Comparison of ENCODE assay signal across 22 cellular contexts in the genomic region with DNA sequence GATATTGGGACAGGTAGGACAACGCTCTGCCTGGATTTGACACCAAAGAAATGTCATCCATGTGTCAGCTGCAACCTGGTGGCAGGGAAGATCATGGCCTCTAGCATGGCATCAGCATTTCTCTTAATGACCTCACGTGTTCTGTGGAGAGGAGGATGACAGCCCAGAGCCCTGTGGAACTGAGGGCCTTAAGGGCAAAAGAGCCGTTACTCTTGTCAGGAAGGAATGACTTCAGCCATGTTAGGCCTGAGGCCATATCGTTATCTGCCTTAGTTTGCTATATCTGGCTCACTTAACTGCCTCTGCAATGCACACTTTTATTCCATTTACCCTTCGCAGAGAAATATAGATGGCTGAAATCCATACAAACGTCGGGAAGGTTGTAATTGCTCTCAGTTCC.
DNase-seq lines count a peak whose midpoint lies in the region; FAIRE-seq and TF ChIP-seq lines count a peak whose summit lies in the region.
"Had no signal": no experiment of that assay in that cellular context is flagged by ENCODE, and none has a peak within 500 bp of the region (broad histone marks: within the 10 kb centered on the region; RNA-seq: fewer than 3 reads in every experiment).

No MANE protein-coding gene starts in this region.

- CTCF ChIA-PET in H1 (lab: Charles Lee; ENCODE audit: partially characterized antibody) = no interaction called here

- no peaks in the 10 kb centered on the region for H3K79me1 ChIP-seq in H1 (ENCODE audit: low read depth, low read length)
- H3K79me1 ChIP-seq in trophoblast cell (ENCODE audit: low read length) = no peaks in the 10 kb centered on the region

- H2BK5ac ChIP-seq in H1 (ENCODE audit: low read depth, low read length) (peak overlapping the region; percentile 13; the same call in 1 of the 2 replicates), trophoblast cell (ENCODE audit: low read depth, low read length, poor library complexity) (no peak overlapping the region)

- H3K23ac ChIP-seq in H1 (ENCODE audit: insufficient read length) = no peak overlapping the region
- no peak overlapping the region for H3K23ac ChIP-seq in trophoblast cell (ENCODE audit: low read length)

- TF ChIP-seq RAD21 in H1 (IDR thresholded peaks at IDR 0.05 in 1 of 2, conservative IDR thresholded peaks at IDR 0.05 in 1 of 2; ENCODE audit: low read depth in 2 of 2, low read length in 2 of 2) = no peak

- H2BK120ac ChIP-seq in H1 (replicated peaks; ENCODE audit: low read depth, low read length) (no peak overlapping the region), trophoblast cell (ENCODE audit: insufficient read depth, low read length, poor library complexity) (no peak overlapping the region)

- H3K27me3 ChIP-seq in cardiac muscle cell (no peaks in the 10 kb centered on the region), H1 (replicated peaks in 1 of 4; ENCODE audit: control insufficient read depth in 3 of 4, extremely low read depth in 1 of 4, insufficient read depth in 3 of 4, low read length in 3 of 4) (peaks cover 0 to 1% (median 0%) of the 10 kb centered on the region in 4 experiments; a peak in 1 of 7 replicates), trophoblast cell (ENCODE audit: insufficient read depth, low read length) (no peaks in the 10 kb centered on the region), colonic mucosa (no peaks in the 10 kb centered on the region)
- H3K27me3 ChIP-seq: BLaER1 treated with 17β-estradiol and CSF1 and Interleukin-3, amounts not matched to agents 10 nM and 100 nM had no signal

- no peak overlapping the region for H4K5ac ChIP-seq in H1 (ENCODE audit: insufficient read length, low read depth, low read length)

- H3K9me3 ChIP-seq in cardiac muscle cell (ENCODE audit: low read depth) = no peaks in the 10 kb centered on the region
- H3K9me3 ChIP-seq in H1 (ENCODE audit: insufficient read depth in 2 of 2, low read depth in 1 of 2, low read length in 1 of 2) = no peaks in the 10 kb centered on the region
- no peaks in the 10 kb centered on the region for H3K9me3 ChIP-seq in trophoblast cell (ENCODE audit: insufficient read depth, low read depth, low read length)
- no peaks in the 10 kb centered on the region for H3K9me3 ChIP-seq in colonic mucosa
- H3K9me3 ChIP-seq: BLaER1 treated with 17β-estradiol and CSF1 and Interleukin-3, amounts not matched to agents 10 nM and 100 nM had no signal

- POLR2A ChIA-PET in H1 (lab: Charles Lee; ENCODE audit: partially characterized antibody) = no interaction called here

- H3K27ac ChIP-seq in cardiac muscle cell (peak overlapping the region; percentile 48), H1 (ENCODE audit: low read depth, low read length) (no peak overlapping the region), trophoblast cell (ENCODE audit: low read depth, low read length) (no peak overlapping the region), colonic mucosa (no peak overlapping the region)
- H3K27ac ChIP-seq: 22Rv1; BLaER1 treated with 17β-estradiol and CSF1 and Interleukin-3, amounts not matched to agents 10 nM and 100 nM had no signal

- H3K36me3 ChIP-seq in cardiac muscle cell (no peaks in the 10 kb centered on the region), H1 (ENCODE audit: control insufficient read depth in 2 of 4, insufficient read depth in 4 of 4, low read length in 3 of 4) (no peaks in the 10 kb centered on the region), trophoblast cell (ENCODE audit: control insufficient read depth in 1 of 2, insufficient read depth in 2 of 2, low read length in 2 of 2) (no peaks in the 10 kb centered on the region), colonic mucosa (no peaks in the 10 kb centered on the region)
- H3K36me3 ChIP-seq: BLaER1 treated with 17β-estradiol and CSF1 and Interleukin-3, amounts not matched to agents 10 nM and 100 nM had no signal

- H3K4ac ChIP-seq in H1 (replicated peaks; ENCODE audit: insufficient read length, low read depth, low read length) = no peak overlapping the region
- no peak overlapping the region for H3K4ac ChIP-seq in trophoblast cell (ENCODE audit: low read depth, low read length)

- H2AK5ac ChIP-seq in H1 (ENCODE audit: low read depth, low read length) = no peak overlapping the region
- H2AK5ac ChIP-seq in trophoblast cell (ENCODE audit: low read length) = no peak overlapping the region

- no peak overlapping the region for H4K8ac ChIP-seq in H1 (ENCODE audit: extremely low read depth, insufficient read depth, low read length)
- no peak overlapping the region for H4K8ac ChIP-seq in trophoblast cell (ENCODE audit: low read depth, low read length)

- TF ChIP-seq CTCF in cardiac muscle cell (IDR thresholded peaks at IDR 0.05; ENCODE audit: low read depth, low read length) (no peak), H1 (IDR thresholded peaks at IDR 0.05; ENCODE audit: control extremely low read depth in 1 of 3, insufficient read depth in 1 of 3, low read depth in 1 of 3, low read length in 3 of 3) (no peak), colonic mucosa (IDR thresholded peaks at IDR 0.05) (no peak)

- FAIRE-seq in H1 (lab: Jason Lieb, UNC) = no peak
- FAIRE-seq: A204.1, GM12891, GM18507 had no signal

- H3K4me3 ChIP-seq in cardiac muscle cell = no peak overlapping the region
- H3K4me3 ChIP-seq in H1 (ENCODE audit: extremely low read depth in 1 of 4, insufficient read depth in 2 of 4, low read depth in 3 of 4, low read length in 4 of 4) = no peak overlapping the region
- H3K4me3 ChIP-seq in trophoblast cell (ENCODE audit: low read depth, low read length) = no peak overlapping the region
- H3K4me3 ChIP-seq in colonic mucosa = no peak overlapping the region
- H3K4me3 ChIP-seq: BLaER1 treated with 17β-estradiol and CSF1 and Interleukin-3, amounts not matched to agents 10 nM and 100 nM had no signal

- H3K14ac ChIP-seq in H1 (ENCODE audit: insufficient read length) (no peak overlapping the region), trophoblast cell (ENCODE audit: low read length) (no peak overlapping the region)

- H2AFZ ChIP-seq in H1 (ENCODE audit: low read length) (no peak overlapping the region), trophoblast cell (ENCODE audit: insufficient read depth, low read length, poor library complexity) (no peak overlapping the region)

- H3K4me1 ChIP-seq in cardiac muscle cell (ENCODE audit: low read depth) = peaks cover 34% of the 10 kb centered on the region
- peaks cover 0 to 2% (median under 1%) of the 10 kb centered on the region in 4 experiments; a peak in 2 of 7 replicates for H3K4me1 ChIP-seq in H1 (replicated peaks in 1 of 4; ENCODE audit: control insufficient read depth in 3 of 4, insufficient read depth in 4 of 4, low read length in 3 of 4)
- peaks cover 0 to 2% of the 10 kb centered on the region in 2 experiments for H3K4me1 ChIP-seq in trophoblast cell (ENCODE audit: control insufficient read depth in 1 of 2, insufficient read depth in 2 of 2, low read length in 2 of 2)
- H3K4me1 ChIP-seq in colonic mucosa = peaks cover 3% of the 10 kb centered on the region
- H3K4me1 ChIP-seq: BLaER1 treated with 17β-estradiol and CSF1 and Interleukin-3, amounts not matched to agents 10 nM and 100 nM had no signal

- H4K20me1 ChIP-seq in H1 (replicated peaks in 1 of 2; ENCODE audit: control insufficient read depth in 1 of 2, insufficient read depth in 2 of 2, low read length in 2 of 2) = no peaks in the 10 kb centered on the region
- H4K20me1 ChIP-seq: BLaER1 treated with 17β-estradiol and CSF1 and Interleukin-3, amounts not matched to agents 10 nM and 100 nM had no signal

- H2BK12ac ChIP-seq in H1 (ENCODE audit: low read depth, low read length) (peak overlapping the region; percentile 20; the same call in 1 of the 2 replicates), trophoblast cell (ENCODE audit: low read length) (no peak overlapping the region)

- 96% methylated on average over 7 of the region's 7 CpGs; no CpG with 5 or more reads in 1 of the 2 experiments for whole genome bisulfite sequencing in H1 (ENCODE audit: extremely low coverage in 1 of 2, insufficient coverage in 1 of 2, insufficient read length in 1 of 2, insufficient replicate concordance in 2 of 2, low coverage in 1 of 2, low lambda C conversion rate in 2 of 2, missing lambda C conversion rate in 1 of 2), 2 experiments
- no CpG with 5 or more reads among the region's 7 CpGs for WGBS in trophoblast cell (ENCODE audit: extremely low coverage, insufficient coverage, insufficient read length)

- TF ChIP-seq EP300 in H1 (IDR thresholded peaks at IDR 0.05; ENCODE audit: borderline replicate concordance in 1 of 2, low read depth in 2 of 2, low read length in 2 of 2) = no peak

- no peak overlapping the region for H3K9ac ChIP-seq in H1 (replicated peaks in 1 of 4; ENCODE audit: extremely low read depth in 1 of 4, low read depth in 3 of 4, low read length in 3 of 4)
- H3K9ac ChIP-seq in trophoblast cell (ENCODE audit: low read length) = no peak overlapping the region
- no peak overlapping the region for H3K9ac ChIP-seq in colonic mucosa (ENCODE audit: low read depth in 2 of 2, low read length in 2 of 2)
- H3K9ac ChIP-seq: BLaER1 treated with 17β-estradiol and CSF1 and Interleukin-3, amounts not matched to agents 10 nM and 100 nM had no signal

- H2BK15ac ChIP-seq in H1 (ENCODE audit: low read length) = no peak overlapping the region; the same call in 1 of the 2 replicates

- no peaks in the 10 kb centered on the region for H3K79me2 ChIP-seq in H1 (ENCODE audit: control insufficient read depth in 1 of 2, insufficient read depth in 2 of 2, low read length in 2 of 2)
- no peaks in the 10 kb centered on the region for H3K79me2 ChIP-seq in trophoblast cell (ENCODE audit: control insufficient read depth, insufficient read depth, low read length, poor library complexity)

- no peak overlapping the region for H4K12ac ChIP-seq in trophoblast cell (ENCODE audit: low read depth, low read length)

- no peak overlapping the region for H2BK20ac ChIP-seq in H1 (ENCODE audit: low read length)

- peaks cover 4% of the 10 kb centered on the region; the same call in 1 of the 2 replicates for H3K23me2 ChIP-seq in H1 (ENCODE audit: low read depth, low read length)

- 0 out of 2 replicates have a peak overlapping the region, but pooled peaks have one; percentile 1 for H3K18ac ChIP-seq in H1 (ENCODE audit: extremely low read depth, low read length)
- H3K18ac ChIP-seq in trophoblast cell (ENCODE audit: low read length) = no peak overlapping the region

- intact Hi-C loops in cardiac septum (cut with DNase I) = no loop called here
- intact Hi-C loops in colonic mucosa (cut with DNase I) = no loop called here

- H4K91ac ChIP-seq in H1 (replicated peaks; ENCODE audit: insufficient read length, low read length) = peak overlapping the region; percentile 20
- no peak overlapping the region for H4K91ac ChIP-seq in trophoblast cell (ENCODE audit: low read depth, low read length)

- H3K56ac ChIP-seq in H1 (replicated peaks; ENCODE audit: insufficient read length, low read depth, low read length) = no peak overlapping the region

- H3K4me2 ChIP-seq in H1 (ENCODE audit: insufficient read depth in 1 of 2, low read depth in 2 of 2, low read length in 2 of 2) (no peak overlapping the region), trophoblast cell (ENCODE audit: low read length) (no peak overlapping the region)
- H3K4me2 ChIP-seq: BLaER1 treated with 17β-estradiol and CSF1 and Interleukin-3, amounts not matched to agents 10 nM and 100 nM had no signal

- DNase-seq in cardiac muscle cell (ENCODE audit: low read depth in 1 of 2, low spot score in 1 of 2) (no peak), cardiac septum (ENCODE audit: low spot score) (no peak), ELF-1 (ENCODE audit: low read depth, low spot score) (peak; percentile 24), H1 (ENCODE audit: low read depth in 1 of 2, low spot score in 2 of 2) (no peak), trophoblast cell (peak; percentile 82 to 88), cerebellum (ENCODE audit: low spot score) (no peak), colonic mucosa (no peak), germinal center (ENCODE audit: low spot score) (no peak)
- DNase-seq: Calu3; CD4-positive, alpha-beta memory T cell; COR-L47; DMS53; DMS79 treated with DMSO at 0.1 percent for 48 hours; GDM1; GOT3; H7; HCEC 1CT had no signal

- TF ChIP-seq POLR2A in H1 (IDR thresholded peaks at IDR 0.05; ENCODE audit: control extremely low read depth in 1 of 2, low read depth in 2 of 2, low read length in 2 of 2) = no peak

Comparison
In these comparisons a context has a peak if more than half of its experiments do, and no peak if none do; other contexts are left out.
1. DNase-seq: peak in ELF-1 (single experiment) and trophoblast cell (2 of 2); none in cardiac muscle cell (0 of 2), cardiac septum (single experiment), H1 (0 of 2), cerebellum (single experiment), colonic mucosa (single experiment) and germinal center (single experiment).